Comparison of ENCODE assay signal across 1 cellular context in genomic region chr11:130165601-130166456, GRCh38.
TF ChIP-seq lines count a peak whose summit lies in the region.

No MANE protein-coding gene starts in this region.

TF ChIP-seq in HCT116, 20 proteins besides CTCF, POLR2A, EP300 and RAD21 (continued from another document):
- TF ChIP-seq REST (IDR thresholded peaks at IDR 0.05; ENCODE audit: low read depth) (no peak), CBX3 (IDR thresholded peaks at IDR 0.05; ENCODE audit: low read depth) (no peak), YY1 (IDR thresholded peaks at IDR 0.05; ENCODE audit: extremely low read depth, insufficient replicate concordance, low read depth, low read length) (no peak), FOSL1 (IDR thresholded peaks at IDR 0.05; ENCODE audit: low read depth) (no peak), EZH2 (IDR thresholded peaks at IDR 0.05) (no peak), CEBPB (IDR thresholded peaks at IDR 0.05; ENCODE audit: low read depth) (no peak)
